1 cellular context compared by ENCODE assay signal in the genomic region with DNA sequence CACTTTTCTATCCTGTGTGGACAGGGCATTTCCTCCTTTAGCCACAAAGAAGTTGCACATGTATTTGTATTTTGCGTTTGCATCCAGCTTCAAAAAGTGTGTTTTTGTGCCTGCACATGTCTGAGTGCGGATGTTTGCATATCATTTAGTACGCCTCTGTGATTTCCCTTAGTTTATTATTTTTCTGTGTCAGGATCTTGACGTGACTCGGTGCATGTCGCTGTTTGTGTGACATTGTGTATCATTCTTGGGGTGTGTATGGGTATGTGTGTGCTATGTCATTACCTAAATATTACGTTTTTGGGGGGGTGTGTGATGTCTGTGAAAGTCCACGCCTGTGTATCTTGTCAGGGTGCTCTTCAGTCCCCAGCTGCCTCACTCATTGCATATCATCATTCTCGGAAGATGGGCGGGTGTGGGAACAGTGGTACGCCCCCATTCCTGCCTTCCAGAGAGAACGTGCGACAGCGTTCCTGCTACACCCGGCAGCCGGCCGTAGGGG.
TF ChIP-seq lines count a peak whose summit lies in the region.

No MANE protein-coding gene starts in this region.

TF ChIP-seq in neural cell, 6 proteins besides CTCF, POLR2A, EP300 and RAD21 (continued from another document):
- no peak for TF ChIP-seq MXI1 (conservative IDR thresholded peaks at IDR 0.05; ENCODE audit: poor library complexity, severe bottlenecking)
